Comparison of ENCODE assay signal across 19 cellular contexts in the genomic region with DNA sequence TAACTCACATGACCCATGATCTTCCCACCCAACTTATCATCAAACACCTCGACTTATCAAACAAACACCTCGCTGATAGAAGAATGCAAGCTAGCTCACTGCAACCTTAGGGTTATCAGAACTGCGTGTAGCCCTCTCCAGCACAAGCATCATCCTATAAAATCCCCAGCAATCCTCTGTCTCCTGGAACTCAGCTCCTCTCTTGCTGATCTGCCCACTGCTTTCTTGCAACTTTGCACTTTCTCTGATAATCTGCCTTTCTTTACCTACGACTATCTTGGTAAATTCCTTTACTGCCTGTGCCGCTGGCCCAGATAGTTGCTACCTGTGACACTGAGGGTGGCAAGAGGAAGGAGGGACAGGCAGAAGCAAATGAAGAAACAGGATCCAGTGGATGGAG.
"Had no signal": no experiment of that assay in that cellular context is flagged by ENCODE, and none has a peak within 500 bp of the region (broad histone marks: within the 10 kb centered on the region; RNA-seq: fewer than 3 reads in every experiment).

No MANE protein-coding gene starts in this region.

- H3K27ac ChIP-seq: colonic mucosa, esophagus muscularis mucosa, foreskin keratinocyte, gastroesophageal sphincter, heart left ventricle, hepatocyte, left lung, lower lobe of right lung had no signal

- H3K36me3 ChIP-seq: colonic mucosa, esophagus muscularis mucosa, gastroesophageal sphincter, heart left ventricle, left lung, lower lobe of right lung had no signal

- DNase-seq: colonic mucosa; cortex of kidney; effector CD8-positive, alpha-beta T cell; effector memory CD8-positive, alpha-beta T cell; foreskin keratinocyte; heart left ventricle; left cardiac atrium; left lung; left ventricle myocardium superior; lower lobe of right lung; mesenchymal stem cell; midbrain had no signal

- H3K79me2 ChIP-seq: hepatocyte had no signal

- H2AFZ ChIP-seq: hepatocyte had no signal

- FAIRE-seq: endothelial cell of umbilical vein, frontal cortex, islet of Langerhans, keratinocyte had no signal

- H3K4me3 ChIP-seq: colonic mucosa, esophagus muscularis mucosa, gastroesophageal sphincter, heart left ventricle, hepatocyte, left lung, lower lobe of right lung had no signal

- H3K27me3 ChIP-seq: colonic mucosa, esophagus muscularis mucosa, foreskin keratinocyte, gastroesophageal sphincter, heart left ventricle, hepatocyte, left lung had no signal

- H3K4me2 ChIP-seq: hepatocyte had no signal

- H3K4me1 ChIP-seq: colonic mucosa, esophagus muscularis mucosa, foreskin keratinocyte, gastroesophageal sphincter, heart left ventricle, left lung, lower lobe of right lung had no signal

- H3K9me3 ChIP-seq: colonic mucosa had no signal
